In the genomic region with DNA sequence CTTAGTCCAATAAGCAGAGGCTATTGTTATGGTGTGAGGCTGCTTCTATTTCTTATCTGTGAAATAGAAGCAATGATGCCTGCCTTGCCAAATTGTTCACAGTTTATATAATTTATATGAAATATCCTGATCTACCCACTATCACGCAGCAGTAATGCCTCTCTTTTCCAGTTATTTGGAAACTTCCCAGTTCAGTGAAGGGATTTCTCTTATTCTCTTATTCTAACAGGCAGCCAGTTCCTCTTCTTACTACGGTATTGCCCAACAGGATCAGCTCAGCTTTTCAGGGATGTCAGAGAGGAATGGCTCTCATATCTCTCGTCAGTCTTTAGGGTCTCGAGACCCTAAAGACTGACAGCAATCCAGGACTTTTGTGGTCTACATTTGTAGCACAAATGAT, we compare ENCODE assay signal across 14 cellular contexts.
"Had no signal": no experiment of that assay in that cellular context is flagged by ENCODE, and none has a peak within 500 bp of the region (broad histone marks: within the 10 kb centered on the region; RNA-seq: fewer than 3 reads in every experiment).

No MANE protein-coding gene starts in this region.

- H3K27ac ChIP-seq: ovary, SJSA1 had no signal

- H3K4me1 ChIP-seq: SJSA1 had no signal

- DNase-seq: activated CD4-positive, alpha-beta T cell treated with anti-CD3 and anti-CD28 coated beads, Interleukin-2, amount 50 U/mL, for 4 hours; activated CD4-positive, CD25-positive, alpha-beta regulatory T cell treated with anti-CD3 and anti-CD28 coated beads, Interleukin-2, amount 50 U/mL, for 72 hours; activated naive CD4-positive, alpha-beta T cell; activated naive CD8-positive, alpha-beta T cell treated with anti-CD3 and anti-CD28 coated beads, Interleukin-2, amount 10 ng/mL, durations not matched to agents 7 days and 5 days; activated T-cell treated with anti-CD3 and anti-CD28 coated beads for 4 hours; aorta; cerebellar nuclear complex; effector memory CD4-positive, alpha-beta T cell; hippocampal formation; ovary; stimulated activated CD4-positive, alpha-beta T cell treated with anti-CD3 and anti-CD28 coated beads, Interleukin-15, amount 100 ng/mL, for 24 hours; stimulated activated CD4-positive, alpha-beta T cell treated with anti-CD3 and anti-CD28 coated beads, Interleukin-4, amount 100 ng/mL, for 4 hours; stimulated activated CD8-positive, alpha-beta memory T cell treated with anti-CD3 and anti-CD28 coated beads, Interleukin-4, amount 100 ng/mL, for 48 hours had no signal

- H3K36me3 ChIP-seq: ovary, SJSA1 had no signal

- H3K27me3 ChIP-seq: ovary had no signal

- H3K9me3 ChIP-seq: ovary, SJSA1 had no signal

- H3K4me3 ChIP-seq: ovary, SJSA1 had no signal
